ENCODE assay signal across 2 cellular contexts in genomic region chr1:50129201-50129600, GRCh38.
TF ChIP-seq lines count a peak whose summit lies in the region.

No MANE protein-coding gene starts in this region.

TF ChIP-seq in HepG2, 621 proteins besides CTCF, POLR2A, EP300 and RAD21 (continued from another document):
- TF ChIP-seq FOSL1 (CRISPR knock-in tag; IDR thresholded peaks at IDR 0.05; ENCODE audit: borderline replicate concordance) (no peak), HOXD1 (CRISPR knock-in tag; IDR thresholded peaks at IDR 0.05) (no peak), ZEB1 (IDR thresholded peaks at IDR 0.05; ENCODE audit: insufficient replicate concordance, low read depth) (no peak), STAT6 (CRISPR knock-in tag; IDR thresholded peaks at IDR 0.05; ENCODE audit: borderline replicate concordance) (no peak), ZFY (CRISPR knock-in tag; IDR thresholded peaks at IDR 0.05) (no peak), ZBTB14 (CRISPR knock-in tag; IDR thresholded peaks at IDR 0.05) (no peak), GLMP (CRISPR knock-in tag; IDR thresholded peaks at IDR 0.05; ENCODE audit: borderline replicate concordance) (no peak), THAP9 (CRISPR knock-in tag; IDR thresholded peaks at IDR 0.05; ENCODE audit: borderline replicate concordance) (no peak), ZSCAN9 (CRISPR knock-in tag; IDR thresholded peaks at IDR 0.05; ENCODE audit: borderline replicate concordance) (no peak), KAT7 (CRISPR knock-in tag; IDR thresholded peaks at IDR 0.05; ENCODE audit: borderline replicate concordance) (no peak)
TF ChIP-seq in HepG2: peak in this region for 0.

TF ChIP-seq in SK-N-SH, 30 proteins besides CTCF, POLR2A, EP300 and RAD21 (continued from another document):
- TF ChIP-seq REST (IDR thresholded peaks at IDR 0.05; ENCODE audit: low read depth, low read length) (no peak), USF2 (IDR thresholded peaks at IDR 0.05; ENCODE audit: borderline replicate concordance, low read depth, low read length) (no peak), FOXJ3 (CRISPR knock-in tag; IDR thresholded peaks at IDR 0.05) (no peak), POLR2AphosphoS5 (IDR thresholded peaks at IDR 0.05; ENCODE audit: low read depth, low read length) (no peak), TCF12 (IDR thresholded peaks at IDR 0.05) (no peak), FOXM1 (IDR thresholded peaks at IDR 0.05; ENCODE audit: low read depth) (no peak), PBX3 (IDR thresholded peaks at IDR 0.05) (no peak), CHD2 (IDR thresholded peaks at IDR 0.05; ENCODE audit: low read length, partially characterized antibody) (no peak), RFX5 (IDR thresholded peaks at IDR 0.05; ENCODE audit: low read length) (no peak), USF1 (IDR thresholded peaks at IDR 0.05; ENCODE audit: borderline replicate concordance, low read depth) (no peak), SMC3 (IDR thresholded peaks at IDR 0.05; ENCODE audit: low read depth, low read length) (no peak), RXRA (IDR thresholded peaks at IDR 0.05; ENCODE audit: borderline replicate concordance, low read depth) (no peak), EZH2phosphoT487 (IDR thresholded peaks at IDR 0.05; ENCODE audit: borderline replicate concordance, low read depth) (no peak), MXI1 (IDR thresholded peaks at IDR 0.05; ENCODE audit: low read depth, low read length) (no peak)
TF ChIP-seq in SK-N-SH: peak in this region for 0.
